10 cellular contexts compared by ENCODE assay signal in the genomic region with DNA sequence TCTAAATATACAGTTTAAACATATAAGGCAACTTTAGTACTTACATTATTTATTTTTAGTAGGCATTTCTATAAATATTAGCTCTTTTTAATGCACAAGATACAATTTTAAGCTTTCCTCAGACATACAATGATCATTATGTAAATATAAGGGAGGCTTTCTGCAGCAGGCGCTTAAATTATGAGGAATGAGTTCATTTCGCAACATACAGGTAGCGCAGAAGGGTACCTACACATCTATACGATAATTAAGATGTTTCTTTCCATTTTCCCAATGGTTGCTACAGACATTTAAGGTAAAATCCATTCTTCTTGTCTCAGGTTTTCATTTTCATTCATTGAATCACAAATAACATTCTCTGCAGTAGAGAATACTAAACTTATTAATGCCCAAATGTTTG. TPM values are rescaled to one million over a fixed set of nuclear protein-coding genes. Genes with fewer than 3 reads are reported as not detected.
DNase-seq lines count a peak whose midpoint lies in the region; ATAC-seq, FAIRE-seq and TF ChIP-seq lines count a peak whose summit lies in the region.
"Had no signal": no experiment of that assay in that cellular context is flagged by ENCODE, and none has a peak within 500 bp of the region (broad histone marks: within the 10 kb centered on the region; RNA-seq: fewer than 3 reads in every experiment).

No MANE protein-coding gene starts in this region.

- WGBS in HepG2 (ENCODE audit: low lambda C conversion rate) = 56% methylated on average over 4 of the region's 4 CpGs

- peak overlapping the region; percentile 97 for H3K4me3 Mint-ChIP-seq in activated naive CD8-positive, alpha-beta T cell treated with anti-CD3 and anti-CD28 coated beads, Interleukin-2, amount 50 U/mL, for 24 hours

- no peak for FAIRE-seq in HepG2 (lab: Jason Lieb, UNC)

- H3K4me2 ChIP-seq in HepG2 (ENCODE audit: low read depth, low read length) = peak overlapping the region; percentile 74

- peaks cover 42% of the 10 kb centered on the region for H3K4me1 Mint-ChIP-seq in activated naive CD8-positive, alpha-beta T cell treated with anti-CD3 and anti-CD28 coated beads, Interleukin-2, amount 50 U/mL, for 24 hours

- H3K36me3 ChIP-seq in left ventricle myocardium inferior (peaks cover 6% of the 10 kb centered on the region), right atrium auricular region (peaks cover 6% of the 10 kb centered on the region), HepG2 (replicated peaks in 1 of 2; ENCODE audit: control insufficient read depth in 1 of 2, insufficient read depth in 2 of 2, low read length in 2 of 2) (0 out of 5 replicates have a peak, but pooled peaks cover 0 to 4% of the 10 kb centered on the region in 2 experiments)

- TF ChIP-seq POLR2A in HepG2 (IDR thresholded peaks at IDR 0.05; ENCODE audit: insufficient read depth in 1 of 2, low read depth in 2 of 2, low read length in 2 of 2) = no peak

- POLR2A ChIA-PET in HepG2 (lab: Yijun Ruan, JAX) = interaction anchor here (0.9 to 2.4 kb wide), 5 partner anchors 11 to 437 kb away, joined by 3 to 67 read pairs (median 7); a partner anchor contains a TSS

- peak overlapping the region; percentile 44 for H3K27ac Mint-ChIP-seq in activated naive CD8-positive, alpha-beta T cell treated with anti-CD3 and anti-CD28 coated beads, Interleukin-2, amount 50 U/mL, for 24 hours

- H3K36me3 Mint-ChIP-seq in activated naive CD8-positive, alpha-beta T cell treated with anti-CD3 and anti-CD28 coated beads, Interleukin-2, amount 50 U/mL, for 24 hours (ENCODE audit: low read depth) = peaks cover 6% of the 10 kb centered on the region

- H3K27ac ChIP-seq in left ventricle myocardium inferior (replicated peaks) = no peak overlapping the region
- no peak overlapping the region for H3K27ac ChIP-seq in right atrium auricular region
- H3K27ac ChIP-seq in HepG2 (ENCODE audit: extremely low read length, insufficient read depth, low read length) = peak overlapping the region; percentile 56

- H3K9ac ChIP-seq in HepG2 (ENCODE audit: insufficient read depth, low read depth, low read length) = peak overlapping the region; percentile 58

- no peak for ATAC-seq in activated naive CD8-positive, alpha-beta T cell treated with anti-CD3 and anti-CD28 coated beads, Interleukin-2, amount 50 U/mL, for 24 hours
- ATAC-seq in HepG2 (no peak), GM21367 (IDR thresholded peaks at IDR 0.05; ENCODE audit: unreplicated experiment) (no peak)

- in situ Hi-C loops in HepG2 (cut with HindIII; ENCODE audit: extremely low pct_ligation_motif_present, low pct_unique_long_range_greater_than_20kb) = no loop called here

- no peaks in the 10 kb centered on the region for H3K27me3 Mint-ChIP-seq in activated naive CD8-positive, alpha-beta T cell treated with anti-CD3 and anti-CD28 coated beads, Interleukin-2, amount 50 U/mL, for 24 hours

- TF ChIP-seq CTCF in left ventricle myocardium inferior (IDR thresholded peaks at IDR 0.05; ENCODE audit: borderline replicate concordance) = no peak
- no peak for TF ChIP-seq CTCF in right atrium auricular region (IDR thresholded peaks at IDR 0.05)
- TF ChIP-seq CTCF in HepG2 (CRISPR knock-in tag; IDR thresholded peaks at IDR 0.05) = no peak

- no TSS peak for BruUV-seq in HepG2 (replicated peaks; lab: Mats Ljungman, UMichigan)

- TF ChIP-seq EP300 in HepG2 (IDR thresholded peaks at IDR 0.05; ENCODE audit: low read depth in 2 of 2, low read length in 2 of 2) = no peak
- no peak for TF ChIP-seq EP300 in HepG2 (CRISPR knock-in tag; IDR thresholded peaks at IDR 0.05; ENCODE audit: borderline replicate concordance)

- intact Hi-C loops in left ventricle myocardium inferior (cut with micrococcal nuclease) (no loop called here), HepG2 (cut with micrococcal nuclease; ENCODE audit: unreplicated experiment) (loop anchor here (5.0 kb wide), 1 partner anchor 439 kb away; a partner anchor contains a TSS)

- no peak for DNase-seq in left ventricle myocardium inferior
- DNase-seq in right atrium auricular region (ENCODE audit: low spot score) = no peak
- no peak for DNase-seq in activated naive CD8-positive, alpha-beta T cell treated with anti-CD3 and anti-CD28 coated beads, Interleukin-2, amount 50 U/mL, for 24 hours
- DNase-seq in HepG2 (ENCODE audit: low spot score) = no peak
- DNase-seq in medulla oblongata (ENCODE audit: extremely low spot score) = no peak
- no peak for DNase-seq in occipital lobe (lab: John Stamatoyannopoulos, UW)
- DNase-seq in hippocampal formation (lab: John Stamatoyannopoulos, UW) = no peak
- DNase-seq: activated CD8-positive, alpha-beta memory T cell treated with anti-CD3 and anti-CD28 coated beads, Interleukin-2, amount 50 U/mL, for 4 hours; NCI-H187 treated with DMSO at 0.1 percent for 48 hours had no signal

- no peak overlapping the region for H2AFZ ChIP-seq in HepG2 (ENCODE audit: low read length)

- H3K27me3 ChIP-seq in left ventricle myocardium inferior (ENCODE audit: low read depth) (no peaks in the 10 kb centered on the region), right atrium auricular region (no peaks in the 10 kb centered on the region), HepG2 (ENCODE audit: control insufficient read depth in 1 of 2, insufficient read depth in 2 of 2, low read length in 2 of 2) (no peaks in the 10 kb centered on the region; a peak in 1 of 5 replicates)

- H3K4me3 ChIP-seq in left ventricle myocardium inferior (peak overlapping the region; percentile 82), right atrium auricular region (no peak overlapping the region), HepG2 (replicated peaks in 1 of 3; ENCODE audit: insufficient read depth in 1 of 3, low read depth in 2 of 3, low read length in 3 of 3) (peak overlapping the region; percentile 57 to 87 (median 85))

- CTCF ChIA-PET in HepG2 (lab: Yijun Ruan, JAX; ENCODE audit: low intra/inter-chr PET ratio, low total read pairs) = no interaction called here

- no peaks in the 10 kb centered on the region for H4K20me1 ChIP-seq in HepG2 (ENCODE audit: insufficient read depth, low read length)

- H3K9me3 Mint-ChIP-seq in activated naive CD8-positive, alpha-beta T cell treated with anti-CD3 and anti-CD28 coated beads, Interleukin-2, amount 50 U/mL, for 24 hours = no peaks in the 10 kb centered on the region

- TF ChIP-seq RAD21 in HepG2 (CRISPR knock-in tag; IDR thresholded peaks at IDR 0.05) = no peak

- H3K79me2 ChIP-seq in HepG2 (ENCODE audit: insufficient read depth, low read length) = peaks cover 25% of the 10 kb centered on the region

- H3K9me3 ChIP-seq in left ventricle myocardium inferior (replicated peaks) (no peaks in the 10 kb centered on the region), right atrium auricular region (no peaks in the 10 kb centered on the region), HepG2 (ENCODE audit: low read length) (no peaks in the 10 kb centered on the region)

- H3K4me1 ChIP-seq in left ventricle myocardium inferior = peaks cover 36% of the 10 kb centered on the region
- peaks cover 0 to 22% of the 10 kb centered on the region in 2 donors for H3K4me1 ChIP-seq in right atrium auricular region
- H3K4me1 ChIP-seq in HepG2 (ENCODE audit: insufficient read depth, low read length) = peaks cover 28% of the 10 kb centered on the region

RNA-seq across cellular contexts. Expression of a gene that starts 1.2 kb away (rescaled TPM):
- 6.9 TPM for total RNA-seq in left ventricle myocardium inferior
- total RNA-seq in right atrium auricular region = 1 to 10 TPM; 4.8 to 5.4 TPM
- total RNA-seq in HepG2 (2016; rRNA removed; fragmentation: Illumina TruSeq; extraction: Trizol) = 12.6 and 16.8 TPM in 2 replicates
- total RNA-seq in HepG2 (2016; cell fraction: cytosol; rRNA removed; fragmentation: Illumina TruSeq; extraction: Trizol; ENCODE audit: low read depth) = 3.0 and 5.9 TPM in 2 replicates
- total RNA-seq in HepG2 (2016; cell fraction: insoluble cytoplasmic fraction; rRNA removed; fragmentation: Illumina TruSeq; extraction: Trizol) = 12.0 and 16.5 TPM in 2 replicates
- total RNA-seq in HepG2 (2016; cell fraction: membrane; rRNA removed; fragmentation: Illumina TruSeq; extraction: Trizol) = 4.5 and 5.5 TPM in 2 replicates
- 15.5 and 16.0 TPM in 2 replicates for total RNA-seq in HepG2 (2016; cell fraction: nucleus; rRNA removed; fragmentation: Illumina TruSeq; extraction: Trizol)
- 7.8 and 14.1 TPM in 2 replicates for polyA plus RNA-seq in HepG2 (2011; rRNA removed)
- polyA plus RNA-seq in HepG2 (2011; cell fraction: cytosol; rRNA removed) = 2.9 and 4.6 TPM in 2 replicates
- polyA plus RNA-seq in HepG2 (2011; cell fraction: nucleus; rRNA removed) = 9.1 and 12.4 TPM in 2 replicates
- 5.0 and 6.6 TPM in 2 replicates for polyA plus RNA-seq in HepG2 (2012)
- 0.38 and 0.55 TPM in 2 replicates for polyA plus RNA-seq in HepG2 (2016; cell fraction: cytosol; fragmentation: Illumina TruSeq; extraction: Trizol; ENCODE audit: low read depth)
- 7.9 and 9.8 TPM in 2 replicates for polyA plus RNA-seq in HepG2 (2016; cell fraction: insoluble cytoplasmic fraction; fragmentation: Illumina TruSeq; extraction: Trizol; ENCODE audit: low read depth)
- polyA plus RNA-seq in HepG2 (2016; cell fraction: membrane; fragmentation: Illumina TruSeq; extraction: Trizol; ENCODE audit: low read depth) = 1.1 and 1.3 TPM in 2 replicates
- polyA plus RNA-seq in HepG2 (2016; cell fraction: nucleus; fragmentation: Illumina TruSeq; extraction: Trizol; ENCODE audit: insufficient read depth, low read depth) = 11.8 and 13.3 TPM in 2 replicates
- 5.4 and 6.8 TPM in 2 replicates for polyA minus RNA-seq in HepG2 (2011; rRNA and poly(A)+ RNA removed; ENCODE audit: low replicate concordance)
- 4.6 and 5.3 TPM in 2 replicates for polyA minus RNA-seq in HepG2 (2011; cell fraction: cytosol; rRNA and poly(A)+ RNA removed)
- polyA minus RNA-seq in HepG2 (2011; cell fraction: nucleus; rRNA and poly(A)+ RNA removed) = 38.4 and 47.6 TPM in 2 replicates
- 41.8 TPM for total RNA-seq in occipital lobe

RNA-seq across cellular contexts. Expression of a gene that starts 49.3 kb away (rescaled TPM):
- 3.4 TPM for total RNA-seq in left ventricle myocardium inferior
- 1 to 10 TPM; 1.9 TPM for total RNA-seq in right atrium auricular region
- total RNA-seq in HepG2 (2016; rRNA removed; fragmentation: Illumina TruSeq; extraction: Trizol) = 62.6 and 98.4 TPM in 2 replicates
- total RNA-seq in HepG2 (2016; cell fraction: cytosol; rRNA removed; fragmentation: Illumina TruSeq; extraction: Trizol; ENCODE audit: low read depth) = 5.3 and 7.1 TPM in 2 replicates
- 59.7 and 95.9 TPM in 2 replicates for total RNA-seq in HepG2 (2016; cell fraction: insoluble cytoplasmic fraction; rRNA removed; fragmentation: Illumina TruSeq; extraction: Trizol)
- total RNA-seq in HepG2 (2016; cell fraction: membrane; rRNA removed; fragmentation: Illumina TruSeq; extraction: Trizol) = 19.1 and 23.2 TPM in 2 replicates
- 44.4 and 47.9 TPM in 2 replicates for total RNA-seq in HepG2 (2016; cell fraction: nucleus; rRNA removed; fragmentation: Illumina TruSeq; extraction: Trizol)
- 13.7 and 16.9 TPM in 2 replicates for polyA plus RNA-seq in HepG2 (2011; rRNA removed)
- polyA plus RNA-seq in HepG2 (2011; cell fraction: cytosol; rRNA removed) = 6.9 and 9.4 TPM in 2 replicates
- polyA plus RNA-seq in HepG2 (2011; cell fraction: nucleus; rRNA removed) = 5.9 and 6.3 TPM in 2 replicates
- 21.9 and 23.3 TPM in 2 replicates for polyA plus RNA-seq in HepG2 (2012)
- 1.6 and 1.8 TPM in 2 replicates for polyA plus RNA-seq in HepG2 (2016; cell fraction: cytosol; fragmentation: Illumina TruSeq; extraction: Trizol; ENCODE audit: low read depth)
- 64.9 and 70.4 TPM in 2 replicates for polyA plus RNA-seq in HepG2 (2016; cell fraction: insoluble cytoplasmic fraction; fragmentation: Illumina TruSeq; extraction: Trizol; ENCODE audit: low read depth)
- polyA plus RNA-seq in HepG2 (2016; cell fraction: membrane; fragmentation: Illumina TruSeq; extraction: Trizol; ENCODE audit: low read depth) = 6.4 and 7.7 TPM in 2 replicates
- 39.8 and 45.4 TPM in 2 replicates for polyA plus RNA-seq in HepG2 (2016; cell fraction: nucleus; fragmentation: Illumina TruSeq; extraction: Trizol; ENCODE audit: insufficient read depth, low read depth)
- 16.1 and 21.7 TPM in 2 replicates for polyA minus RNA-seq in HepG2 (2011; rRNA and poly(A)+ RNA removed; ENCODE audit: low replicate concordance)
- polyA minus RNA-seq in HepG2 (2011; cell fraction: cytosol; rRNA and poly(A)+ RNA removed) = 11.9 and 16.3 TPM in 2 replicates
- 25.0 and 29.1 TPM in 2 replicates for polyA minus RNA-seq in HepG2 (2011; cell fraction: nucleus; rRNA and poly(A)+ RNA removed)
- total RNA-seq in occipital lobe = 34.9 TPM

RNA-seq across cellular contexts. Expression of a gene that starts 50.0 kb away (rescaled TPM):
- total RNA-seq in left ventricle myocardium inferior (26.6 TPM), right atrium auricular region (10 to 100 TPM; 13.5 to 15.7 TPM), HepG2 (2016; rRNA removed; fragmentation: Illumina TruSeq; extraction: Trizol) (249 and 453 TPM in 2 replicates), occipital lobe (14.0 TPM)
- 32.8 and 38.2 TPM in 2 replicates for total RNA-seq in HepG2 (2016; cell fraction: cytosol; rRNA removed; fragmentation: Illumina TruSeq; extraction: Trizol; ENCODE audit: low read depth)
- 251 and 440 TPM in 2 replicates for total RNA-seq in HepG2 (2016; cell fraction: insoluble cytoplasmic fraction; rRNA removed; fragmentation: Illumina TruSeq; extraction: Trizol)
- total RNA-seq in HepG2 (2016; cell fraction: membrane; rRNA removed; fragmentation: Illumina TruSeq; extraction: Trizol) = 86.3 and 100 TPM in 2 replicates
- total RNA-seq in HepG2 (2016; cell fraction: nucleus; rRNA removed; fragmentation: Illumina TruSeq; extraction: Trizol) = 120 and 133 TPM in 2 replicates
- polyA plus RNA-seq in HepG2 (2011; rRNA removed) = 165 and 241 TPM in 2 replicates
- 131 and 167 TPM in 2 replicates for polyA plus RNA-seq in HepG2 (2011; cell fraction: cytosol; rRNA removed)
- polyA plus RNA-seq in HepG2 (2011; cell fraction: nucleus; rRNA removed) = 70.5 and 75.1 TPM in 2 replicates
- polyA plus RNA-seq in HepG2 (2012) = 143 and 229 TPM in 2 replicates
- 44.9 and 45.4 TPM in 2 replicates for polyA plus RNA-seq in HepG2 (2016; cell fraction: cytosol; fragmentation: Illumina TruSeq; extraction: Trizol; ENCODE audit: low read depth)
- 478 and 487 TPM in 2 replicates for polyA plus RNA-seq in HepG2 (2016; cell fraction: insoluble cytoplasmic fraction; fragmentation: Illumina TruSeq; extraction: Trizol; ENCODE audit: low read depth)
- 72.6 and 81.2 TPM in 2 replicates for polyA plus RNA-seq in HepG2 (2016; cell fraction: membrane; fragmentation: Illumina TruSeq; extraction: Trizol; ENCODE audit: low read depth)
- polyA plus RNA-seq in HepG2 (2016; cell fraction: nucleus; fragmentation: Illumina TruSeq; extraction: Trizol; ENCODE audit: insufficient read depth, low read depth) = 160 and 165 TPM in 2 replicates
- 99.6 and 124 TPM in 2 replicates for polyA minus RNA-seq in HepG2 (2011; rRNA and poly(A)+ RNA removed; ENCODE audit: low replicate concordance)
- polyA minus RNA-seq in HepG2 (2011; cell fraction: cytosol; rRNA and poly(A)+ RNA removed) = 75.2 and 84.6 TPM in 2 replicates
- 143 TPM in 2 replicates for polyA minus RNA-seq in HepG2 (2011; cell fraction: nucleus; rRNA and poly(A)+ RNA removed)

Comparison
In these comparisons a context has a peak if more than half of its experiments do, and no peak if none do; other contexts are left out.
1. H3K4me3 ChIP-seq: peak in left ventricle myocardium inferior (single experiment) and HepG2 (3 of 3); none in right atrium auricular region (0 of 2).